In genomic region chr2:2621855-2622254, GRCh38 we compare ENCODE assay signal across 21 cellular contexts.
A peak's percentile ranks its signal among the peaks of the same experiment; 100 is the strongest.
DNase-seq lines count a peak whose midpoint lies in the region; ATAC-seq and TF ChIP-seq lines count a peak whose summit lies in the region.
"Had no signal": no experiment of that assay in that cellular context is flagged by ENCODE, and none has a peak within 500 bp of the region (broad histone marks: within the 10 kb centered on the region; RNA-seq: fewer than 3 reads in every experiment).

No MANE protein-coding gene starts in this region.

- intact Hi-C loops in sigmoid colon (cut with DNase I) = no loop called here

- H3K36me3 ChIP-seq in gastroesophageal sphincter = no peaks in the 10 kb centered on the region
- H3K36me3 ChIP-seq in sigmoid colon = no peaks in the 10 kb centered on the region
- H3K36me3 ChIP-seq: prostate gland, uterus had no signal

- no peaks in the 10 kb centered on the region for H3K9me3 ChIP-seq in gastroesophageal sphincter
- H3K9me3 ChIP-seq in sigmoid colon = no peaks in the 10 kb centered on the region
- H3K9me3 ChIP-seq: prostate gland, uterus had no signal

- WGBS in gastroesophageal sphincter (ENCODE audit: low coverage in 1 of 2), 2 donors = 84 to 100% methylated on average over 2 to 6 of the region's 8 CpGs
- 86 to 90% methylated on average over 8 of the region's 8 CpGs for WGBS in sigmoid colon, 2 donors

- H3K27me3 ChIP-seq in gastroesophageal sphincter (no peaks in the 10 kb centered on the region), sigmoid colon (no peaks in the 10 kb centered on the region)
- H3K27me3 ChIP-seq: uterus had no signal

- TF ChIP-seq CTCF in gastroesophageal sphincter (IDR thresholded peaks at IDR 0.05) (no peak), sigmoid colon (IDR thresholded peaks at IDR 0.05) (no peak)

- DNase-seq in MV-4-11 (lab: John Stamatoyannopoulos, UW) = peak; percentile 67
- no peak for DNase-seq in NCI-H526 treated with DMSO at 0.1 percent for 48 hours (lab: John Stamatoyannopoulos, UW)
- no peak for DNase-seq in NCI-H187 treated with DMSO at 0.1 percent for 48 hours (lab: John Stamatoyannopoulos, UW)
- no peak for DNase-seq in sigmoid colon
- DNase-seq: activated CD4-positive, alpha-beta T cell treated with anti-CD3 and anti-CD28 coated beads for 1 hour; activated naive CD4-positive, alpha-beta T cell treated with anti-CD3 and anti-CD28 coated beads for 36 hours; activated T-cell treated with anti-CD3 and anti-CD28 coated beads, Interleukin-2, amount 50 U/mL, for 72 hours; amygdala; cortex of kidney; DMS153; KBM-7; NCI-H187; NCI-H774; stimulated activated naive B cell treated with anti-CD40 and anti-IgM and Interleukin-4, amounts not matched to agents 10 μg/mL and 1 μg/mL and 100 μg/mL, for 72 hours; uterus had no signal

- H3K4me1 ChIP-seq in gastroesophageal sphincter = no peaks in the 10 kb centered on the region
- H3K4me1 ChIP-seq in sigmoid colon = no peaks in the 10 kb centered on the region
- H3K4me1 ChIP-seq: prostate gland, uterus had no signal

- TF ChIP-seq POLR2A in gastroesophageal sphincter (IDR thresholded peaks at IDR 0.05) = no peak
- TF ChIP-seq POLR2A in sigmoid colon (IDR thresholded peaks at IDR 0.05) = no peak

- ATAC-seq in GM18867 (IDR thresholded peaks at IDR 0.05; ENCODE audit: unreplicated experiment) (peak; percentile 99), GM21529 (IDR thresholded peaks at IDR 0.05; ENCODE audit: unreplicated experiment) (peak; percentile 80), gastroesophageal sphincter (peak; percentile 31), HG03432 (IDR thresholded peaks at IDR 0.05; ENCODE audit: unreplicated experiment) (no peak)
- ATAC-seq: activated T-cell treated with anti-CD3 and anti-CD28 coated beads, Interleukin-2, amount 50 U/mL, for 72 hours; Panc1 had no signal

- H3K4me3 ChIP-seq in gastroesophageal sphincter = no peak overlapping the region
- H3K4me3 ChIP-seq in sigmoid colon = no peak overlapping the region
- H3K4me3 ChIP-seq: prostate gland, uterus had no signal

- H3K27ac ChIP-seq in gastroesophageal sphincter (no peak overlapping the region), sigmoid colon (no peak overlapping the region)
- H3K27ac ChIP-seq: prostate gland, uterus had no signal

- TF ChIP-seq EP300 in gastroesophageal sphincter (IDR thresholded peaks at IDR 0.05) = no peak
- no peak for TF ChIP-seq EP300 in sigmoid colon (IDR thresholded peaks at IDR 0.05)
